Comparison of ENCODE assay signal across 29 cellular contexts in genomic region chr17:66989076-66989475, GRCh38. TPM values are rescaled to one million over a fixed set of nuclear protein-coding genes. Genes with fewer than 3 reads are reported as not detected.
"Had no signal": no experiment of that assay in that cellular context is flagged by ENCODE, and none has a peak within 500 bp of the region (broad histone marks: within the 10 kb centered on the region; RNA-seq: fewer than 3 reads in every experiment).

No MANE protein-coding gene starts in this region.

- ATAC-seq: stimulated activated effector memory CD8-positive, alpha-beta T cell treated with anti-CD3 and anti-CD28 coated beads, Interleukin-12 subunit alpha, Interleukin-12 subunit beta, amount 100 ng/mL, for 72 hours; stimulated activated memory B cell treated with anti-CD40 and anti-IgM and Interleukin-4, amounts not matched to agents 10 μg/mL and 1 μg/mL and 100 μg/mL, for 72 hours; stimulated activated naive B cell treated with anti-CD40 and anti-IgM and Interleukin-4, amounts not matched to agents 10 μg/mL and 1 μg/mL and 100 μg/mL, for 72 hours; stimulated activated naive CD8-positive, alpha-beta T cell treated with anti-CD3 and anti-CD28 coated beads, Interleukin-15, amount 100 ng/mL, for 72 hours; stimulated activated naive CD8-positive, alpha-beta T cell treated with anti-CD3 and anti-CD28 coated beads, Interleukin-15, Interleukin-2, amounts not matched to agents 100 U/mL and 50 U/mL, for 24 hours; upper lobe of right lung had no signal

- H3K27me3 ChIP-seq: testis, thyroid gland, upper lobe of left lung, upper lobe of right lung, uterus, vagina had no signal

- FAIRE-seq: urothelium cell line had no signal

- H3K4me3 ChIP-seq: stomach, suprapubic skin, testis, thoracic aorta, thyroid gland, tibial artery, tibial nerve, upper lobe of left lung, upper lobe of right lung, uterus, vagina had no signal

- H3K4me1 ChIP-seq: stomach, suprapubic skin, testis, thyroid gland, tibial artery, tibial nerve, upper lobe of left lung, upper lobe of right lung, uterus, vagina had no signal

- H3K36me3 ChIP-seq: stomach, suprapubic skin, thoracic aorta, thyroid gland, tibial artery, tibial nerve, upper lobe of left lung, upper lobe of right lung, uterus, vagina had no signal

- H3K9me3 ChIP-seq: stomach, suprapubic skin, testis, thoracic aorta, thyroid gland, tibial artery, tibial nerve, upper lobe of left lung, upper lobe of right lung, uterus, vagina had no signal

- DNase-seq: stimulated activated CD4-positive, alpha-beta T cell treated with anti-CD3 and anti-CD28 coated beads, Interleukin-2, amount 100 ng/mL, for 48 hours; stimulated activated CD4-positive, alpha-beta T cell treated with anti-CD3 and anti-CD28 coated beads, Interleukin-4, amount 100 ng/mL, for 1 hour; stimulated activated CD4-positive, alpha-beta T cell treated with anti-CD3 and anti-CD28 coated beads, Interleukin-4, amount 100 ng/mL, for 24 hours; stimulated activated CD4-positive, alpha-beta T cell treated with anti-CD3 and anti-CD28 coated beads, Interleukin-4, amount 100 ng/mL, for 4 hours; stimulated activated CD8-positive, alpha-beta memory T cell treated with anti-CD3 and anti-CD28 coated beads, Interleukin-4, amount 100 ng/mL, for 48 hours; stimulated activated naive B cell treated with anti-CD40 and anti-IgM and Interleukin-4, amounts not matched to agents 10 μg/mL and 1 μg/mL and 100 μg/mL, for 72 hours; stimulated activated naive CD4-positive, alpha-beta T cell; stimulated activated naive CD4-positive, alpha-beta T cell treated with Interleukin-2 at 50 U/mL for 16 hours; stimulated activated naive CD8-positive, alpha-beta T cell treated with anti-CD3 and anti-CD28 coated beads, Interleukin-15, amount 100 ng/mL, for 72 hours; stimulated activated naive CD8-positive, alpha-beta T cell treated with anti-CD3 and anti-CD28 coated beads, Interleukin-15, Interleukin-2, amounts not matched to agents 100 U/mL and 50 U/mL, for 24 hours; stomach; substantia nigra; testis; thyroid gland; tibial artery; trophoblast cell; upper lobe of left lung; upper lobe of right lung; uterus had no signal

- H3K27ac ChIP-seq: stomach, suprapubic skin, testis, thoracic aorta, thyroid gland, tibial artery, tibial nerve, upper lobe of left lung, upper lobe of right lung, uterus, vagina had no signal

RNA-seq across cellular contexts. Expression of gene CACNG4, which starts 24.6 kb away (rescaled TPM):
- total RNA-seq: subcutaneous adipose tissue, thoracic aorta had no signal

RNA-seq across cellular contexts. Expression of gene CACNG1, which starts 55.3 kb away (rescaled TPM):
- total RNA-seq: stomach, subcutaneous adipose tissue, suprapubic skin, testis, thoracic aorta, thyroid gland, tibial nerve, upper lobe of right lung, ureter, uterus, vagina had no signal
- polyA plus RNA-seq: stomach, urinary bladder had no signal
